Comparison of ENCODE assay signal across 8 cellular contexts in genomic region chr1:152188673-152189591, GRCh38. TPM values are rescaled to one million over a fixed set of nuclear protein-coding genes. Genes with fewer than 3 reads are reported as not detected.
DNase-seq lines count a peak whose midpoint lies in the region; ATAC-seq and TF ChIP-seq lines count a peak whose summit lies in the region.

No MANE protein-coding gene starts in this region.

- no peaks in the 10 kb centered on the region for H3K36me3 ChIP-seq in naive thymus-derived CD4-positive, alpha-beta T cell (ENCODE audit: control insufficient read depth in 2 of 3, insufficient read depth in 3 of 3, low read length in 3 of 3)

- DNase-seq in AG09319 (ENCODE audit: extremely low read depth, low read depth) (no peak), GOT3 (lab: John Stamatoyannopoulos, UW) (peak; percentile 21), NOMO-1 treated with dmso at 0.1 percent for 144 hours (lab: John Stamatoyannopoulos, UW; ENCODE audit: unreplicated experiment) (peak; percentile 29), epithelial cell of proximal tubule (ENCODE audit: low read depth) (no peak)
- DNase-seq in activated CD8-positive, alpha-beta memory T cell treated with anti-CD3 and anti-CD28 coated beads, Interleukin-2, amount 50 U/mL, for 4 hours, result peak; percentile 83
- peak; percentile 47 to 75 (median 64) for DNase-seq in naive thymus-derived CD4-positive, alpha-beta T cell
- DNase-seq in stimulated activated effector memory CD8-positive, alpha-beta T cell treated with anti-CD3 and anti-CD28 coated beads, Interleukin-12 subunit alpha, Interleukin-12 subunit beta, amount 100 ng/mL, for 72 hours (ENCODE audit: low spot score in 2 of 2), result peak; percentile 62 to 88

- H3K9me3 Mint-ChIP-seq in naive thymus-derived CD4-positive, alpha-beta T cell, result no peaks in the 10 kb centered on the region
- H3K9me3 Mint-ChIP-seq in stimulated activated effector memory CD8-positive, alpha-beta T cell treated with anti-CD3 and anti-CD28 coated beads, Interleukin-12 subunit alpha, Interleukin-12 subunit beta, amount 100 ng/mL, for 72 hours, result no peaks in the 10 kb centered on the region

- H3K4me1 Mint-ChIP-seq in naive thymus-derived CD4-positive, alpha-beta T cell, result peaks cover 0 to 9% (median 6%) of the 10 kb centered on the region in 7 donors
- peaks cover 16% of the 10 kb centered on the region for H3K4me1 Mint-ChIP-seq in stimulated activated effector memory CD8-positive, alpha-beta T cell treated with anti-CD3 and anti-CD28 coated beads, Interleukin-12 subunit alpha, Interleukin-12 subunit beta, amount 100 ng/mL, for 72 hours

- H3K9me3 ChIP-seq in naive thymus-derived CD4-positive, alpha-beta T cell (ENCODE audit: control insufficient read depth in 2 of 3, low read length in 3 of 3), result no peaks in the 10 kb centered on the region

- H3K4me1 ChIP-seq in naive thymus-derived CD4-positive, alpha-beta T cell (ENCODE audit: control insufficient read depth in 2 of 2, insufficient read depth in 2 of 2, low read length in 2 of 2), result no peaks in the 10 kb centered on the region

- peak; percentile 74 for ATAC-seq in naive thymus-derived CD4-positive, alpha-beta T cell
- ATAC-seq in stimulated activated effector memory CD8-positive, alpha-beta T cell treated with anti-CD3 and anti-CD28 coated beads, Interleukin-12 subunit alpha, Interleukin-12 subunit beta, amount 100 ng/mL, for 72 hours, result peak; percentile 67
- no peak for ATAC-seq in GM18505 (IDR thresholded peaks at IDR 0.05; ENCODE audit: unreplicated experiment)

- POLR2A ChIA-PET in naive thymus-derived CD4-positive, alpha-beta T cell (lab: Charles Lee), result no interaction called here

- TF ChIP-seq POLR2A in GM18505 (IDR thresholded peaks at IDR 0.05; ENCODE audit: borderline replicate concordance, extremely low read depth, insufficient read depth, insufficient read length), result no peak

- peak overlapping the region; percentile 71 for H3K4me3 ChIP-seq in epithelial cell of proximal tubule (ENCODE audit: low read depth, low read length)
- peak overlapping the region; percentile 63 for H3K4me3 ChIP-seq in naive thymus-derived CD4-positive, alpha-beta T cell (ENCODE audit: low read length)

- peak overlapping the region; percentile 62 to 88 (median 80) for H3K4me3 Mint-ChIP-seq in naive thymus-derived CD4-positive, alpha-beta T cell
- peak overlapping the region; percentile 71 for H3K4me3 Mint-ChIP-seq in stimulated activated effector memory CD8-positive, alpha-beta T cell treated with anti-CD3 and anti-CD28 coated beads, Interleukin-12 subunit alpha, Interleukin-12 subunit beta, amount 100 ng/mL, for 72 hours

- intact Hi-C loops in naive thymus-derived CD4-positive, alpha-beta T cell (cut with micrococcal nuclease), result loop anchor here (1.0 to 10.0 kb wide), 6 partner anchors 158 to 269 kb away; no protein-coding TSS in a partner anchor

- no peaks in the 10 kb centered on the region for H3K36me3 Mint-ChIP-seq in naive thymus-derived CD4-positive, alpha-beta T cell
- H3K36me3 Mint-ChIP-seq in stimulated activated effector memory CD8-positive, alpha-beta T cell treated with anti-CD3 and anti-CD28 coated beads, Interleukin-12 subunit alpha, Interleukin-12 subunit beta, amount 100 ng/mL, for 72 hours, result no peaks in the 10 kb centered on the region

- H3K27me3 Mint-ChIP-seq in naive thymus-derived CD4-positive, alpha-beta T cell, result peaks cover 5 to 50% (median 9%) of the 10 kb centered on the region in 5 donors

- no peak overlapping the region for H3K27ac Mint-ChIP-seq in naive thymus-derived CD4-positive, alpha-beta T cell
- H3K27ac Mint-ChIP-seq in stimulated activated effector memory CD8-positive, alpha-beta T cell treated with anti-CD3 and anti-CD28 coated beads, Interleukin-12 subunit alpha, Interleukin-12 subunit beta, amount 100 ng/mL, for 72 hours, result peak overlapping the region; percentile 67

- no peaks in the 10 kb centered on the region for H3K27me3 ChIP-seq in naive thymus-derived CD4-positive, alpha-beta T cell (ENCODE audit: control insufficient read depth in 2 of 2, insufficient read depth in 2 of 2, low read length in 2 of 2)

- H3K27ac ChIP-seq in naive thymus-derived CD4-positive, alpha-beta T cell (ENCODE audit: low read depth, low read length), result no peak overlapping the region

- CTCF ChIA-PET in naive thymus-derived CD4-positive, alpha-beta T cell (lab: Charles Lee), result interaction anchor here (0.7 to 7.8 kb wide), 9 partner anchors 10 to 1483 kb away, joined by 3 to 97 read pairs (median 4); no protein-coding TSS in a partner anchor

- TF ChIP-seq CTCF in AG09319 (IDR thresholded peaks at IDR 0.05; ENCODE audit: low read depth, low read length), result peak; percentile 73
- TF ChIP-seq CTCF in epithelial cell of proximal tubule (conservative IDR thresholded peaks at IDR 0.05; ENCODE audit: low read depth, low read length), result peak; percentile 89

RNA-seq across cellular contexts. Expression of gene RPTN, which starts 29.9 kb away (rescaled TPM):
- not detected in 2 replicates for total RNA-seq in epithelial cell of proximal tubule
- total RNA-seq in naive thymus-derived CD4-positive, alpha-beta T cell, result not detected
- not detected for polyA plus RNA-seq in naive thymus-derived CD4-positive, alpha-beta T cell

RNA-seq across cellular contexts. Expression of gene HRNR, which starts 35.1 kb away (rescaled TPM):
- total RNA-seq in epithelial cell of proximal tubule, result not detected in 2 replicates
- not detected for total RNA-seq in naive thymus-derived CD4-positive, alpha-beta T cell
- polyA plus RNA-seq in naive thymus-derived CD4-positive, alpha-beta T cell, result not detected

Comparison
In these comparisons a context has a peak if more than half of its experiments do, and no peak if none do; other contexts are left out.
1. DNase-seq: peak in GOT3 (single experiment), NOMO-1 treated with dmso at 0.1 percent for 144 hours (single experiment), activated CD8-positive, alpha-beta memory T cell treated with anti-CD3 and anti-CD28 coated beads, Interleukin-2, amount 50 U/mL, for 4 hours (single experiment), naive thymus-derived CD4-positive, alpha-beta T cell (9 of 9) and stimulated activated effector memory CD8-positive, alpha-beta T cell treated with anti-CD3 and anti-CD28 coated beads, Interleukin-12 subunit alpha, Interleukin-12 subunit beta, amount 100 ng/mL, for 72 hours (2 of 2); none in AG09319 (single experiment) and epithelial cell of proximal tubule (single experiment).